In the genomic region with DNA sequence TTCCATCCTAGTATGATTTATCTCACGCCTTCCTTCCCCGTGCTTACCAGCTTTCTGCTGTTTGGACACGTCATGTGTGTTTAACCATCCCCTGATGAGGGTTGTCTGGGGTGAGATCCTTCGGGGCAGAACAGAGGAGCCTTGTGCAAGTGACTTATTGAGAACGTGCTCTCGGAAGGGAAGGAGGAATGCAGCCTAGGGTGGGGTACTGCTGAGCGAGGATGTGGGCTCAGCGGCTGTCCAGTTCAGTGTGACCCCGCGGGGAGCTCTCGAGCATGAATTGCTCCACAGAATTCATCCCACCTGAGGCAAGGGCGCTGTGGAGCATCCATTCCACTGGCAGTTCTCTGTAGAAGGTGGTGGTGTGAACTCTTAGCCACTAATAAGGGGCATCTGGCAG, we compare ENCODE assay signal across 20 cellular contexts. TPM values are rescaled to one million over a fixed set of nuclear protein-coding genes. Genes with fewer than 3 reads are reported as not detected.
DNase-seq lines count a peak whose midpoint lies in the region; ATAC-seq and TF ChIP-seq lines count a peak whose summit lies in the region.
"Had no signal": no experiment of that assay in that cellular context is flagged by ENCODE, and none has a peak within 500 bp of the region (broad histone marks: within the 10 kb centered on the region; RNA-seq: fewer than 3 reads in every experiment).

No MANE protein-coding gene starts in this region.

- peak overlapping the region; percentile 81 for H2AFZ ChIP-seq in IMR-90 (replicated peaks; ENCODE audit: low read length, poor library complexity)

- no peak for TF ChIP-seq POLR2A in IMR-90 (IDR thresholded peaks at IDR 0.05; ENCODE audit: low read depth, low read length)

- CTCF ChIA-PET in IMR-90 (lab: Yijun Ruan, JAX) = interaction anchor here (1.3 kb wide), 1 partner anchor 120 kb away, joined by 3 read pairs; no protein-coding TSS in a partner anchor

- H3K4me3 ChIP-seq in IMR-90 (ENCODE audit: insufficient read depth, low read depth, low read length) (no peak overlapping the region), foreskin fibroblast (ENCODE audit: low read depth in 1 of 2, low read length in 2 of 2) (no peak overlapping the region)
- H3K4me3 ChIP-seq: GM12878, tibial nerve had no signal

- H3K23ac ChIP-seq in IMR-90 (ENCODE audit: low read depth, low read length) = no peak overlapping the region

- no peak overlapping the region for H4K91ac ChIP-seq in IMR-90 (ENCODE audit: insufficient read depth, low read depth, low read length)

- no peaks in the 10 kb centered on the region for H3K79me1 ChIP-seq in IMR-90 (ENCODE audit: low read depth in 1 of 2, low read length in 2 of 2)

- H2BK120ac ChIP-seq in IMR-90 (ENCODE audit: low read depth, low read length) = no peak overlapping the region

- H3K4me1 ChIP-seq in IMR-90 (ENCODE audit: control insufficient read depth, insufficient read depth, low read length) = peaks cover 9% of the 10 kb centered on the region

- POLR2A ChIA-PET in IMR-90 (lab: Charles Lee; ENCODE audit: unreplicated experiment) = no interaction called here

- no peaks in the 10 kb centered on the region for H3K36me3 ChIP-seq in IMR-90 (ENCODE audit: control insufficient read depth, insufficient read depth, low read length)
- H3K36me3 ChIP-seq: tibial nerve, WERI-Rb-1 had no signal

- no peak overlapping the region for H2BK15ac ChIP-seq in IMR-90 (ENCODE audit: low read depth, low read length)

- DNase-seq in NCI-H146 (lab: John Stamatoyannopoulos, UW) (peak; percentile 17), NCI-H146 treated with DMSO at 0.1 percent for 48 hours (lab: John Stamatoyannopoulos, UW; ENCODE audit: unreplicated experiment) (no peak), IMR-90 (peak; percentile 62), foreskin fibroblast (peak; percentile 62 to 82), renal cortical epithelial cell (ENCODE audit: low read depth) (peak; percentile 27), NCI-H2081 treated with DMSO at 0.1 percent for 48 hours (lab: John Stamatoyannopoulos, UW) (no peak), SKM-1 (lab: John Stamatoyannopoulos, UW; ENCODE audit: unreplicated experiment) (no peak)
- DNase-seq: activated gamma-delta T cell; CD8-positive, alpha-beta memory T cell; hypothalamus; mammary epithelial cell; NCI-H1092 treated with DMSO at 0.1 percent for 48 hours; NCI-H524; nucleus accumbens; stimulated activated naive CD8-positive, alpha-beta T cell treated with anti-CD3 and anti-CD28 coated beads, Interleukin-15, amount 100 ng/mL, for 72 hours; WERI-Rb-1 had no signal

- peaks cover 4% of the 10 kb centered on the region; the same call in 1 of the 2 replicates for H3K9me1 ChIP-seq in IMR-90 (ENCODE audit: insufficient read depth, low read length)

- no peak overlapping the region for H4K5ac ChIP-seq in IMR-90 (ENCODE audit: low read depth, low read length)

- H3K9me3 ChIP-seq in IMR-90 (ENCODE audit: control insufficient read depth, insufficient read depth, low read length) = no peaks in the 10 kb centered on the region
- H3K9me3 ChIP-seq: tibial nerve had no signal

- WGBS in IMR-90 (ENCODE audit: extremely low coverage in 2 of 2, insufficient read length in 1 of 2), 2 experiments = no CpG with 5 or more reads among the region's 12 CpGs

- no peaks in the 10 kb centered on the region; the same call in 1 of the 2 replicates for H4K20me1 ChIP-seq in IMR-90 (ENCODE audit: insufficient read depth, low read length)

- TF ChIP-seq RAD21 in IMR-90 (IDR thresholded peaks at IDR 0.05; ENCODE audit: low read length) = no peak

- peak overlapping the region; percentile 36 for H2BK5ac ChIP-seq in IMR-90 (ENCODE audit: low read depth, low read length, poor library complexity, severe bottlenecking)

- H3K18ac ChIP-seq in IMR-90 (ENCODE audit: low read depth, low read length) = no peak overlapping the region

- in situ Hi-C loops in IMR-90 (cut with MboI; ENCODE audit: low sequenced_read_pairs) = no loop called here

- no peak overlapping the region for H3K4ac ChIP-seq in IMR-90 (ENCODE audit: low read depth, low read length)

- no TSS peak for BruUV-seq in IMR-90 (replicated peaks; lab: Mats Ljungman, UMichigan)

- H4K8ac ChIP-seq in IMR-90 (ENCODE audit: low read depth in 2 of 2, low read length in 2 of 2) = no peak overlapping the region

- TF ChIP-seq CTCF in IMR-90 (conservative IDR thresholded peaks at IDR 0.05; ENCODE audit: low read depth, low read length) (no peak), foreskin fibroblast (IDR thresholded peaks at IDR 0.05; ENCODE audit: low read depth, low read length) (no peak)

- no peak overlapping the region for H2AK9ac ChIP-seq in IMR-90 (replicated peaks; ENCODE audit: low read depth, low read length, poor library complexity)

- H3K14ac ChIP-seq in IMR-90 (replicated peaks; ENCODE audit: low read depth, low read length) = no peak overlapping the region

- no peak overlapping the region for H3K4me2 ChIP-seq in IMR-90 (ENCODE audit: low read depth, low read length)

- dilution Hi-C loops in IMR-90 (cut with HindIII; ENCODE audit: low sequenced_read_pairs, unreplicated experiment) = no loop called here

- H2BK20ac ChIP-seq in IMR-90 (ENCODE audit: low read depth, low read length) = no peak overlapping the region

- H3K9ac ChIP-seq in IMR-90 (ENCODE audit: low read depth, low read length) = no peak overlapping the region

- no peak overlapping the region for H2AK5ac ChIP-seq in IMR-90 (ENCODE audit: low read depth, low read length)

- intact Hi-C loops in IMR-90 (cut with micrococcal nuclease) = no loop called here

- no peak overlapping the region for H3K56ac ChIP-seq in IMR-90 (ENCODE audit: extremely low read depth, insufficient read depth, low read length)

- no peak overlapping the region for H3K27ac ChIP-seq in IMR-90 (ENCODE audit: insufficient read depth, low read length)
- H3K27ac ChIP-seq: 22Rv1, tibial nerve, WERI-Rb-1 had no signal

- peaks cover 9% of the 10 kb centered on the region for H3K27me3 ChIP-seq in IMR-90 (ENCODE audit: control insufficient read depth, insufficient read depth, low read length)
- H3K27me3 ChIP-seq: tibial nerve had no signal

- ATAC-seq in IMR-90 (ENCODE audit: low read depth) (peak; percentile 40), GM19328 (IDR thresholded peaks at IDR 0.05; ENCODE audit: unreplicated experiment) (no peak)
- ATAC-seq: GM12878; stimulated activated naive CD8-positive, alpha-beta T cell treated with anti-CD3 and anti-CD28 coated beads, Interleukin-15, amount 100 ng/mL, for 72 hours had no signal

TF ChIP-seq in IMR-90, 13 proteins besides CTCF, POLR2A, EP300 and RAD21:
- TF ChIP-seq BHLHE40 (IDR thresholded peaks at IDR 0.05; ENCODE audit: low read depth, low read length) (peak; percentile 67; the same call in 1 of the 2 replicates), CEBPB (IDR thresholded peaks at IDR 0.05; ENCODE audit: low read depth, low read length) (0 out of 2 replicates have a peak, but pooled peaks have one; percentile 19), MAFK (IDR thresholded peaks at IDR 0.05; ENCODE audit: low read depth, low read length) (no peak)

RNA-seq across cellular contexts. Expression of gene MYOZ3, which starts 4.0 kb away (rescaled TPM):
- under 0.01 TPM in 2 replicates for total RNA-seq in IMR-90 (2012; rRNA removed)
- polyA plus RNA-seq in IMR-90 (2012; rRNA removed) = 0.24 TPM in 2 replicates
- 0.02 and 0.04 TPM in 2 replicates for polyA plus RNA-seq in IMR-90 (2012; cell fraction: cytosol; rRNA removed)
- polyA plus RNA-seq in IMR-90 (2012; cell fraction: nucleus; rRNA removed; ENCODE audit: low replicate concordance) = 0.16 and 0.25 TPM in 2 replicates
- 0.45 and 0.87 TPM in 2 replicates for total RNA-seq in renal cortical epithelial cell
- total RNA-seq: CD8-positive, alpha-beta memory T cell; mammary epithelial cell had no signal
- polyA plus RNA-seq: CD8-positive, alpha-beta memory T cell; mammary epithelial cell had no signal

RNA-seq across cellular contexts. Expression of gene SYNPO, which starts 24.6 kb away (rescaled TPM):
- total RNA-seq in IMR-90 (2012; rRNA removed) (3.0 and 3.1 TPM in 2 replicates), renal cortical epithelial cell (3.3 and 23.1 TPM in 2 replicates)
- 22.6 and 24.8 TPM in 2 replicates for polyA plus RNA-seq in IMR-90 (2012; rRNA removed)
- polyA plus RNA-seq in IMR-90 (2012; cell fraction: cytosol; rRNA removed) = 10.2 and 21.0 TPM in 2 replicates
- 33.0 and 36.8 TPM in 2 replicates for polyA plus RNA-seq in IMR-90 (2012; cell fraction: nucleus; rRNA removed; ENCODE audit: low replicate concordance)
- polyA plus RNA-seq: CD8-positive, alpha-beta memory T cell had no signal

RNA-seq across cellular contexts. Expression of gene RBM22, which starts 35.8 kb away (rescaled TPM):
- 26.2 and 33.1 TPM in 2 replicates for total RNA-seq in IMR-90 (2012; rRNA removed)
- 30.2 and 34.2 TPM in 2 replicates for polyA plus RNA-seq in IMR-90 (2012; rRNA removed)
- polyA plus RNA-seq in IMR-90 (2012; cell fraction: cytosol; rRNA removed) = 8.5 and 20.5 TPM in 2 replicates
- polyA plus RNA-seq in IMR-90 (2012; cell fraction: nucleus; rRNA removed; ENCODE audit: low replicate concordance) = 14.9 and 73.3 TPM in 2 replicates
- total RNA-seq in renal cortical epithelial cell = 17.9 and 39.1 TPM in 2 replicates

Comparison
In these comparisons a context has a peak if more than half of its experiments do, and no peak if none do; other contexts are left out.
1. DNase-seq: peak in NCI-H146 (single experiment), IMR-90 (single experiment), foreskin fibroblast (2 of 2) and renal cortical epithelial cell (single experiment); none in NCI-H146 treated with DMSO at 0.1 percent for 48 hours (single experiment), NCI-H2081 treated with DMSO at 0.1 percent for 48 hours (single experiment) and SKM-1 (single experiment).